In the genomic region with DNA sequence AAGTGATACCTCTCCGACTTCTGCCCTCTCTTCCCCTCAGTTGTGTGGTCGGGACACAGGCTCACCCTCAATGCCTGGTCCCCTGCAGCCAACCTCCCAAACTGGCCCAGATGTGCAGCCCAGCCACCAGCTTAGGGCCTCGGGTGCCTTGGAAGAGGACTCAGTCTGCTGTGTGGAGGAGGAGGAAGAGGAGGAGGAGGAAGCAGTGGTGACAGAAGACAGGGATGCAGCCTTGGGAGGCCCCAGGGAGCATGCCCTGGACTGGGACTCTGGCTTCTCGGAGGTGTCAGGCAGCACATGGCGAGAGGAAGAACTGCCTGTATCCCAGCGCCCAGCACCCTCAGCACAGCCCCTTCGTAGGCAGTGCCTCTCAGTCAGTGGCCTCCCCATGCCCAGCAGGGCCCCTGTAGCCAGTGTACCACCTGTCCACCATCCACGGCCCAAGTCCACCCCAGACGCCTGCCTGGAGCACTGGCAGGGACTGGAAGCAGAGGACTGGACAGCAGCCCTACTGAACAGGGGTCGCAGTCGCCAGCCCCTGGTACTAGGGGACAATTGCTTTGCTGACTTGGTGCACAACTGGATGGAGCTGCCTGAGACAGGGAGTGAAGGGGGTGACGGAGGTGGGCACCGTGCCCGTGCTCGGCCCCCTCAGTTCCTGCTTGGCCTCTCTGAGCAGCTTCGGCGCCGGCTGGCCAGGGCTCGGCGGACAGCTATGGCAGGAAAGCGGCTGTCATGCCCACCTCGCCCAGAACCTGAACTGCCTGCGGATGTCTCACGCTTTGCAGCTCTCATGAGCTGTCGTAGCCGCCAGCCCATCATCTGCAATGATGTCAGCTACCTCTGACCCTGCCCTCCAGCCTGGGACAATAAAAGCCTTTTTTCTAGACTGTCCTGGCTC, we compare ENCODE assay signal across 8 cellular contexts. TPM values are rescaled to one million over a fixed set of nuclear protein-coding genes. Genes with fewer than 3 reads are reported as not detected.
DNase-seq lines count a peak whose midpoint lies in the region; ATAC-seq and TF ChIP-seq lines count a peak whose summit lies in the region.
"Had no signal": no experiment of that assay in that cellular context is flagged by ENCODE, and none has a peak within 500 bp of the region (broad histone marks: within the 10 kb centered on the region; RNA-seq: fewer than 3 reads in every experiment).

No MANE protein-coding gene starts in this region.

- intact Hi-C loops in activated CD4-positive, alpha-beta T cell treated with anti-CD3 and anti-CD28 coated beads, Interleukin-2, amount 10 ng/mL, durations not matched to agents 24 days and 14 days (cut with micrococcal nuclease): loop anchor here (5.0 kb wide), 2 partner anchors 53 to 283 kb away; a partner anchor contains a TSS
- intact Hi-C loops in thyroid gland (cut with DNase I): loop anchor here (2.0 to 5.0 kb wide), 2 partner anchors 38 to 98 kb away; a partner anchor contains a TSS

- TF ChIP-seq POLR2A in gastroesophageal sphincter (IDR thresholded peaks at IDR 0.05) (no peak), thyroid gland (IDR thresholded peaks at IDR 0.05) (no peak)

- H3K27ac Mint-ChIP-seq in activated CD4-positive, alpha-beta T cell treated with anti-CD3 and anti-CD28 coated beads, Interleukin-2, amount 10 ng/mL, durations not matched to agents 24 days and 14 days: peak overlapping the region; percentile 26

- ATAC-seq in gastroesophageal sphincter (no peak), GM21717 (IDR thresholded peaks at IDR 0.05; ENCODE audit: unreplicated experiment) (no peak)

- H3K4me1 ChIP-seq in gastroesophageal sphincter (peaks cover 4 to 64% (median 47%) of the 10 kb centered on the region in 3 donors), thyroid gland (peaks cover 12 to 37% of the 10 kb centered on the region in 2 donors)

- WGBS in gastroesophageal sphincter (ENCODE audit: low coverage in 1 of 2), 2 donors: 40 to 62% methylated on average over 2 to 4 of the region's 26 CpGs
- 83 to 84% methylated on average over 13 to 18 of the region's 26 CpGs for WGBS in thyroid gland, 2 donors

- peaks cover 5% of the 10 kb centered on the region for H3K36me3 Mint-ChIP-seq in activated CD4-positive, alpha-beta T cell treated with anti-CD3 and anti-CD28 coated beads, Interleukin-2, amount 10 ng/mL, durations not matched to agents 24 days and 14 days (ENCODE audit: low read depth)

- DNase-seq in activated CD4-positive, alpha-beta T cell treated with anti-CD3 and anti-CD28 coated beads, Interleukin-2, amount 10 ng/mL, durations not matched to agents 24 days and 14 days: no peak
- no peak for DNase-seq in activated CD4-positive, alpha-beta T cell treated with anti-CD3 and anti-CD28 coated beads, Interleukin-2, amount 50 U/mL, for 48 hours
- DNase-seq in thyroid gland: peak in 1 of 2 donors; percentile 9
- DNase-seq in activated CD4-positive, alpha-beta T cell treated with anti-CD3 and anti-CD28 coated beads for 4 hours: no peak

- TF ChIP-seq CTCF in gastroesophageal sphincter (IDR thresholded peaks at IDR 0.05) (no peak), thyroid gland (IDR thresholded peaks at IDR 0.05) (no peak)

- H3K4me3 ChIP-seq in gastroesophageal sphincter: peak overlapping the region in 1 of 2 donors; percentile 91
- no peak overlapping the region for H3K4me3 ChIP-seq in thyroid gland (replicated peaks in 1 of 3)

- no peaks in the 10 kb centered on the region for H3K27me3 ChIP-seq in gastroesophageal sphincter
- no peaks in the 10 kb centered on the region for H3K27me3 ChIP-seq in thyroid gland

- no peak for TF ChIP-seq EP300 in gastroesophageal sphincter (IDR thresholded peaks at IDR 0.05)

- H3K4me1 Mint-ChIP-seq in activated CD4-positive, alpha-beta T cell treated with anti-CD3 and anti-CD28 coated beads, Interleukin-2, amount 10 ng/mL, durations not matched to agents 24 days and 14 days: peaks cover 40% of the 10 kb centered on the region

- peaks cover 18% of the 10 kb centered on the region for H3K27me3 Mint-ChIP-seq in activated CD4-positive, alpha-beta T cell treated with anti-CD3 and anti-CD28 coated beads, Interleukin-2, amount 10 ng/mL, durations not matched to agents 24 days and 14 days

- H3K4me3 Mint-ChIP-seq in activated CD4-positive, alpha-beta T cell treated with anti-CD3 and anti-CD28 coated beads, Interleukin-2, amount 10 ng/mL, durations not matched to agents 24 days and 14 days: peak overlapping the region; percentile 80

- H3K9me3 ChIP-seq in gastroesophageal sphincter (no peaks in the 10 kb centered on the region), thyroid gland (no peaks in the 10 kb centered on the region)

- H3K36me3 ChIP-seq in gastroesophageal sphincter (peaks cover 0 to 19% of the 10 kb centered on the region in 2 donors), thyroid gland (peaks cover 4 to 5% of the 10 kb centered on the region in 2 donors)

- H3K27ac ChIP-seq in gastroesophageal sphincter (peak overlapping the region in 3 of 4 donors; percentile 93 to 95 (median 94)), thyroid gland (peak overlapping the region; percentile 91 to 96 (median 94))

- no peaks in the 10 kb centered on the region for H3K9me3 Mint-ChIP-seq in activated CD4-positive, alpha-beta T cell treated with anti-CD3 and anti-CD28 coated beads, Interleukin-2, amount 10 ng/mL, durations not matched to agents 24 days and 14 days

RNA-seq across cellular contexts. Expression of a gene that starts 1.3 kb away (rescaled TPM):
- total RNA-seq in activated CD4-positive, alpha-beta T cell treated with anti-CD3 and anti-CD28 coated beads, Interleukin-2, amount 10 ng/mL, durations not matched to agents 24 days and 14 days: 1.1 and 1.4 TPM in 2 replicates
- total RNA-seq in gastroesophageal sphincter (1 to 10 TPM; 1.3 to 3.4 (median 3.1) TPM), thyroid gland (1 to 10 TPM; 3.1 to 7.3 (median 5.6) TPM)

RNA-seq across cellular contexts. Expression of a gene that starts 4.7 kb away (rescaled TPM):
- total RNA-seq in activated CD4-positive, alpha-beta T cell treated with anti-CD3 and anti-CD28 coated beads, Interleukin-2, amount 10 ng/mL, durations not matched to agents 24 days and 14 days: not detected in 2 replicates
- total RNA-seq in gastroesophageal sphincter: under 1 TPM in 1 of 4 donors, not detected in 3; 0.40 TPM
- not detected for total RNA-seq in thyroid gland
- total RNA-seq: renal cortical epithelial cell; T-helper 2 cell treated with Interferon-gamma antibody and Interleukin-4, amounts not matched to agents 100 ng/mL and 5 ng/mL, for 36 hours had no signal

RNA-seq across cellular contexts. Expression of a gene that starts 9.4 kb away (rescaled TPM):
- total RNA-seq in activated CD4-positive, alpha-beta T cell treated with anti-CD3 and anti-CD28 coated beads, Interleukin-2, amount 10 ng/mL, durations not matched to agents 24 days and 14 days: 91.7 and 93.6 TPM in 2 replicates
- total RNA-seq in gastroesophageal sphincter: 10 to 100 TPM; 16.2 to 62.7 (median 31.1) TPM
- 10 to 100 TPM; 50.1 to 87.5 (median 69.3) TPM for total RNA-seq in thyroid gland

RNA-seq across cellular contexts. Expression of a gene that starts 18.0 kb away (rescaled TPM):
- total RNA-seq in activated CD4-positive, alpha-beta T cell treated with anti-CD3 and anti-CD28 coated beads, Interleukin-2, amount 10 ng/mL, durations not matched to agents 24 days and 14 days: 39.6 and 42.2 TPM in 2 replicates
- total RNA-seq in gastroesophageal sphincter (10 to 100 TPM; 37.8 to 64.9 (median 43.5) TPM), thyroid gland (10 to 100 TPM; 42.4 to 74.0 (median 43.8) TPM)

RNA-seq across cellular contexts. Expression of a gene that starts 52.0 kb away (rescaled TPM):
- 27.1 and 30.4 TPM in 2 replicates for total RNA-seq in activated CD4-positive, alpha-beta T cell treated with anti-CD3 and anti-CD28 coated beads, Interleukin-2, amount 10 ng/mL, durations not matched to agents 24 days and 14 days
- total RNA-seq in gastroesophageal sphincter: 1 to 10 TPM in 3 of 4 donors, under 1 TPM in 1; 0.81 to 1.8 (median 1.6) TPM
- 1 to 10 TPM in 3 of 4 donors, under 1 TPM in 1; 0.73 to 7.0 (median 3.3) TPM for total RNA-seq in thyroid gland
